16 cellular contexts compared by ENCODE assay signal in genomic region chr1:209353097-209353496, GRCh38.
"Had no signal": no experiment of that assay in that cellular context is flagged by ENCODE, and none has a peak within 500 bp of the region (broad histone marks: within the 10 kb centered on the region; RNA-seq: fewer than 3 reads in every experiment).

No MANE protein-coding gene starts in this region.

- H3K4me1 ChIP-seq: right atrium auricular region, upper lobe of right lung had no signal

- DNase-seq: cortex of kidney; dorsolateral prefrontal cortex; effector CD8-positive, alpha-beta T cell; heart left ventricle; hippocampal formation; mucosa of descending colon; naive thymus-derived CD8-positive, alpha-beta T cell; small intestine; stimulated activated CD4-positive, alpha-beta T cell treated with anti-CD3 and anti-CD28 coated beads, Interleukin-12 subunit alpha, Interleukin-12 subunit beta, amount 100 ng/mL, for 4 hours; stimulated activated naive CD8-positive, alpha-beta T cell treated with anti-CD3 and anti-CD28 coated beads, Interleukin-15, Interleukin-2, amounts not matched to agents 100 U/mL and 50 U/mL, for 24 hours; thyroid gland; upper lobe of right lung had no signal

- H3K9me3 Mint-ChIP-seq: naive thymus-derived CD8-positive, alpha-beta T cell had no signal

- H3K27me3 ChIP-seq: dorsolateral prefrontal cortex, heart left ventricle, neutrophil, right atrium auricular region, suprapubic skin, thyroid gland, upper lobe of right lung, vagina had no signal

- ATAC-seq: heart left ventricle; mucosa of descending colon; naive thymus-derived CD8-positive, alpha-beta T cell; stimulated activated naive CD8-positive, alpha-beta T cell treated with anti-CD3 and anti-CD28 coated beads, Interleukin-15, Interleukin-2, amounts not matched to agents 100 U/mL and 50 U/mL, for 24 hours; upper lobe of right lung had no signal

- H3K36me3 ChIP-seq: heart left ventricle, neutrophil, right atrium auricular region, suprapubic skin, thyroid gland, upper lobe of right lung, vagina had no signal

- H3K36me3 Mint-ChIP-seq: naive thymus-derived CD8-positive, alpha-beta T cell had no signal

- H3K27ac Mint-ChIP-seq: naive thymus-derived CD8-positive, alpha-beta T cell had no signal

- H3K4me3 Mint-ChIP-seq: naive thymus-derived CD8-positive, alpha-beta T cell had no signal

- H3K4me3 ChIP-seq: dorsolateral prefrontal cortex, heart left ventricle, mucosa of descending colon, right atrium auricular region, suprapubic skin, thyroid gland, upper lobe of right lung, vagina had no signal

- H3K27ac ChIP-seq: heart left ventricle, neutrophil, right atrium auricular region, suprapubic skin, thyroid gland, upper lobe of right lung, vagina had no signal

- H3K9me3 ChIP-seq: mucosa of descending colon, neutrophil, right atrium auricular region, suprapubic skin, thyroid gland, upper lobe of right lung, vagina had no signal
